9 cellular contexts compared by ENCODE assay signal in the genomic region with DNA sequence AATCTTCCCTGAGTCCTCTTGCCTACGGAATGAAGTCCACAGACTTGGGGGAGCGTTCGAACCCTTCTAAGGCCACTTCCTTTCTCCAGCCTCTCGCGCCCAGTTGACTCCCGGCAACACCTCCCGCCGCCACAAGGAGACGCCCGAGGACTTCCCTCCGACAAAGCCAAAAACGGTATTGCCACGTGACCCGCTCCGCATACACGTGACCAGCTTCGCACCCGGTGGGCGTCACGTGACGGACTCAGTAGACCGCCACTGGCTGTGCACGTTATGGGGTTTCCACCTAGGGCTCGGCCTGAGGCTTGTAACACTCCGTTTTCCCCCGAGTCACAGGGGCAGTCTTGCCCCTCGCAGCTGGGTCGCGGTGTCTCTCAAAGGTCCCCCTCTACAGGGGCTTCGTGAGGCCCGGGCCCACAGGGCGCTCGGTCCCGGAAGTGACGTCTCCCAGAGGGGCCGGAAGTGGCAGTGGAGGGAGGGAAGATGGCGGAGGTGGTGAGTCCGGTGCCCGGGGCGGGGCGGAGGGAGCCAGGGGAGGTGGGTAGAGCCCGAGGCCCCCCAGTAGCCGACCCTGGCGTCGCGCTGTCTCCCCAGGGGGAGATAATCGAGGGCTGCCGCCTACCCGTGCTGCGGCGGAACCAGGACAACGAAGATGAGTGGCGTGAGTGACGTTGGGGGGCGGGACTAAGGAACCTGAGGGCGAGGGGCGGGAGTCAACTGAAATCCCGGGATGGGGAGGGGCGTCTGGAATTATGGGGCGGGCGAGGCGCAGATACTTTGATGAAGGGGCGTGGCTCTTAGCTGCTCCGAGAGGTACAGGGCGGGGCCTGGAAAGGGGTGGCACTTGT. TPM values are rescaled to one million over a fixed set of nuclear protein-coding genes. Genes with fewer than 3 reads are reported as not detected.
A peak's percentile ranks its signal among the peaks of the same experiment; 100 is the strongest.
DNase-seq lines count a peak whose midpoint lies in the region; ATAC-seq, FAIRE-seq and TF ChIP-seq lines count a peak whose summit lies in the region.
"Had no signal": no experiment of that assay in that cellular context is flagged by ENCODE, and none has a peak within 500 bp of the region (broad histone marks: within the 10 kb centered on the region; RNA-seq: fewer than 3 reads in every experiment).

A gene (plus strand): TSS at position 468 of the 848 bp plus-strand sequence. CDS start 16 bp downstream, at position 484.

- peak; percentile 99 for TF ChIP-seq CTCF in WI38 (IDR thresholded peaks at IDR 0.05; ENCODE audit: low read depth, low read length)
- TF ChIP-seq CTCF in bronchial epithelial cell (IDR thresholded peaks at IDR 0.05; ENCODE audit: insufficient read depth, low read length, severe bottlenecking): peak; percentile 99

- peaks cover 30% of the 10 kb centered on the region for H3K36me3 ChIP-seq in bronchial epithelial cell (ENCODE audit: control insufficient read depth, insufficient read depth, low read length)

- H3K9me3 Mint-ChIP-seq in immature natural killer cell: no peaks in the 10 kb centered on the region

- H3K27me3 ChIP-seq in bronchial epithelial cell (ENCODE audit: control insufficient read depth, insufficient read depth, low read length): no peaks in the 10 kb centered on the region

- peaks cover 18 to 24% of the 10 kb centered on the region in 2 donors for H3K4me1 Mint-ChIP-seq in immature natural killer cell

- DNase-seq in AG08395 (ENCODE audit: low spot score) (peak; percentile 95), NCI-H2227 (lab: John Stamatoyannopoulos, UW; ENCODE audit: unreplicated experiment) (peak; percentile 99), bronchial epithelial cell (ENCODE audit: low read depth) (peak; percentile 95), immature natural killer cell (peak; percentile 99), smooth muscle cell of the brain vasculature (ENCODE audit: low read depth, low spot score) (peak; percentile 97)

- peaks cover 10 to 15% (median 11%) of the 10 kb centered on the region in 3 donors for H3K27me3 Mint-ChIP-seq in immature natural killer cell (ENCODE audit: low read depth in 3 of 3)

- ATAC-seq in GM18870 (IDR thresholded peaks at IDR 0.05; ENCODE audit: unreplicated experiment): peak; percentile 69
- ATAC-seq in HG03139 (IDR thresholded peaks at IDR 0.05; ENCODE audit: unreplicated experiment): peak; percentile 65

- H3K4me3 Mint-ChIP-seq in immature natural killer cell: peak within 1 kb of the TSS; percentile 91 to 98 (median 94)

- no peak for FAIRE-seq in bronchial epithelial cell (lab: Jason Lieb, UNC)
- FAIRE-seq: colon had no signal

- H3K4me3 ChIP-seq in WI38 (ENCODE audit: low read depth, low read length) (peak within 1 kb of the TSS; percentile 76), bronchial epithelial cell (ENCODE audit: low read depth, low read length) (peak within 1 kb of the TSS; percentile 59)

- peak within 1 kb of the TSS; percentile 97 to 100 (median 99) for H3K27ac Mint-ChIP-seq in immature natural killer cell

- H3K36me3 Mint-ChIP-seq in immature natural killer cell: peaks cover 9 to 19% (median 12%) of the 10 kb centered on the region in 3 donors

RNA-seq across cellular contexts. Expression of the gene that starts here (rescaled TPM):
- total RNA-seq in bronchial epithelial cell: 34.8 and 37.6 TPM in 2 replicates
- 10 to 100 TPM; 41.8 to 49.4 (median 47.7) TPM for polyA plus RNA-seq in immature natural killer cell

Comparison
In these comparisons a context has a peak if more than half of its experiments do, and no peak if none do; other contexts are left out.
1. Peak in every context shown above with its lines: DNase-seq, ATAC-seq and H3K4me3 ChIP-seq.